Comparison of ENCODE assay signal across 27 cellular contexts in genomic region chr15:35533130-35534110, GRCh38. TPM values are rescaled to one million over a fixed set of nuclear protein-coding genes. Genes with fewer than 3 reads are reported as not detected.
DNase-seq lines count a peak whose midpoint lies in the region; ATAC-seq and TF ChIP-seq lines count a peak whose summit lies in the region.
"Had no signal": no experiment of that assay in that cellular context is flagged by ENCODE, and none has a peak within 500 bp of the region (broad histone marks: within the 10 kb centered on the region; RNA-seq: fewer than 3 reads in every experiment).

No MANE protein-coding gene starts in this region.

- H3K36me3 ChIP-seq in breast epithelium (no peaks in the 10 kb centered on the region), adipocyte (ENCODE audit: control insufficient read depth, insufficient read depth, low read length, severe bottlenecking) (peaks cover 14% of the 10 kb centered on the region), left lung (no peaks in the 10 kb centered on the region)

- H3K4me1 ChIP-seq in breast epithelium = no peaks in the 10 kb centered on the region
- no peaks in the 10 kb centered on the region for H3K4me1 ChIP-seq in adipocyte (ENCODE audit: control insufficient read depth, insufficient read depth, low read length)
- H3K4me1 ChIP-seq in left lung = no peaks in the 10 kb centered on the region
- H3K4me1 ChIP-seq: gastroesophageal sphincter, HAP-1 had no signal

- no peak overlapping the region for H3K9ac ChIP-seq in adipocyte (ENCODE audit: low read length)

- H3K9me3 ChIP-seq in breast epithelium (no peaks in the 10 kb centered on the region), adipocyte (ENCODE audit: control insufficient read depth, low read length) (no peaks in the 10 kb centered on the region), left lung (peaks cover 0 to 5% of the 10 kb centered on the region in 2 donors)
- H3K9me3 ChIP-seq: gastroesophageal sphincter, HAP-1 had no signal

- CTCF ChIA-PET in MCF 10A (lab: Yijun Ruan, JAX) = interaction anchor here (0.6 to 0.7 kb wide), 3 partner anchors 12 to 238 kb away, joined by 3 to 6 read pairs (median 3); no protein-coding TSS in a partner anchor

- H3K27me3 Mint-ChIP-seq in MCF 10A (ENCODE audit: insufficient read depth, unreplicated experiment) = no peaks in the 10 kb centered on the region
- H3K27me3 Mint-ChIP-seq: activated CD4-positive, alpha-beta T cell treated with anti-CD3 and anti-CD28 coated beads, Interleukin-2, amount 10 ng/mL, durations not matched to agents 24 days and 14 days; activated naive CD4-positive, alpha-beta T cell treated with anti-CD3 and anti-CD28 coated beads, Interleukin-2, amount 10 ng/mL, durations not matched to agents 7 days and 5 days; naive thymus-derived CD8-positive, alpha-beta T cell; type B pancreatic cell had no signal

- POLR2A ChIA-PET in MCF 10A (lab: Yijun Ruan, JAX) = no interaction called here

- no peak for TF ChIP-seq POLR2A in breast epithelium (IDR thresholded peaks at IDR 0.05)

- intact Hi-C loops in MCF 10A (cut with micrococcal nuclease) (no loop called here), breast epithelium (cut with DNase I; ENCODE audit: low total_unique reads) (no loop called here), left lung (cut with DNase I) (no loop called here)

- H3K4me1 Mint-ChIP-seq in MCF 10A (ENCODE audit: insufficient read depth, unreplicated experiment) = peaks cover 5% of the 10 kb centered on the region
- H3K4me1 Mint-ChIP-seq: activated CD4-positive, alpha-beta T cell treated with anti-CD3 and anti-CD28 coated beads, Interleukin-2, amount 10 ng/mL, durations not matched to agents 24 days and 14 days; activated naive CD4-positive, alpha-beta T cell treated with anti-CD3 and anti-CD28 coated beads, Interleukin-2, amount 10 ng/mL, durations not matched to agents 7 days and 5 days had no signal

- H3K27me3 ChIP-seq in breast epithelium (no peaks in the 10 kb centered on the region), adipocyte (replicated peaks; ENCODE audit: control insufficient read depth, insufficient read depth, low read length) (no peaks in the 10 kb centered on the region), left lung (no peaks in the 10 kb centered on the region)
- H3K27me3 ChIP-seq: gastroesophageal sphincter had no signal

- no peak for DNase-seq in MCF 10A (ENCODE audit: unreplicated experiment)
- no peak for DNase-seq in breast epithelium (ENCODE audit: low spot score in 2 of 2)
- peak; percentile 11 for DNase-seq in adipocyte (ENCODE audit: low read depth)
- peak; percentile 31 for DNase-seq in fibroblast of the aortic adventitia (ENCODE audit: low read depth)
- DNase-seq in left lung = no peak
- no peak for DNase-seq in activated CD8-positive, alpha-beta memory T cell treated with anti-CD3 and anti-CD28 coated beads, Interleukin-2, amount 50 U/mL, for 4 hours
- DNase-seq: 8988T; activated CD4-positive, alpha-beta T cell treated with anti-CD3 and anti-CD28 coated beads, Interleukin-2, amount 10 ng/mL, durations not matched to agents 24 days and 14 days; activated naive CD4-positive, alpha-beta T cell treated with anti-CD3 and anti-CD28 coated beads, Interleukin-2, amount 10 ng/mL, durations not matched to agents 7 days and 5 days; activated T-cell treated with anti-CD3 and anti-CD28 coated beads, Interleukin-2, amount 50 U/mL, for 1 hour; CD8-positive, alpha-beta T cell; DND-41; effector CD4-positive, alpha-beta T cell; MV-4-11; naive thymus-derived CD8-positive, alpha-beta T cell; NCI-H2029; NCI-H510A; stimulated activated CD4-positive, alpha-beta T cell treated with anti-CD3 and anti-CD28 coated beads, Interleukin-12 subunit alpha, Interleukin-12 subunit beta, amount 100 ng/mL, for 4 hours; stimulated activated naive CD4-positive, alpha-beta T cell; T1000 had no signal

- H3K27ac ChIP-seq in breast epithelium (no peak overlapping the region), left lung (no peak overlapping the region)
- H3K27ac ChIP-seq: gastroesophageal sphincter had no signal

- H3K4me3 Mint-ChIP-seq in MCF 10A (ENCODE audit: unreplicated experiment) = no peak overlapping the region
- H3K4me3 Mint-ChIP-seq: activated CD4-positive, alpha-beta T cell treated with anti-CD3 and anti-CD28 coated beads, Interleukin-2, amount 10 ng/mL, durations not matched to agents 24 days and 14 days; activated naive CD4-positive, alpha-beta T cell treated with anti-CD3 and anti-CD28 coated beads, Interleukin-2, amount 10 ng/mL, durations not matched to agents 7 days and 5 days; CD8-positive, alpha-beta T cell; naive thymus-derived CD8-positive, alpha-beta T cell; type B pancreatic cell had no signal

- H3K9me3 Mint-ChIP-seq in MCF 10A (ENCODE audit: unreplicated experiment) = peaks cover 10% of the 10 kb centered on the region

- H3K27ac Mint-ChIP-seq in MCF 10A (ENCODE audit: low read depth, unreplicated experiment) = peak overlapping the region; percentile 62
- H3K27ac Mint-ChIP-seq: activated CD4-positive, alpha-beta T cell treated with anti-CD3 and anti-CD28 coated beads, Interleukin-2, amount 10 ng/mL, durations not matched to agents 24 days and 14 days; activated naive CD4-positive, alpha-beta T cell treated with anti-CD3 and anti-CD28 coated beads, Interleukin-2, amount 10 ng/mL, durations not matched to agents 7 days and 5 days; CD8-positive, alpha-beta T cell; naive thymus-derived CD8-positive, alpha-beta T cell; type B pancreatic cell had no signal

- H3K4me3 ChIP-seq in breast epithelium = no peak overlapping the region
- H3K4me3 ChIP-seq in adipocyte (ENCODE audit: low read length) = no peak overlapping the region
- H3K4me3 ChIP-seq in fibroblast of the aortic adventitia (ENCODE audit: low read depth, low read length) = no peak overlapping the region
- no peak overlapping the region for H3K4me3 ChIP-seq in left lung
- H3K4me3 ChIP-seq: gastroesophageal sphincter, GM12878, HAP-1, lung had no signal

- TF ChIP-seq CTCF in MCF 10A (IDR thresholded peaks at IDR 0.05; ENCODE audit: unreplicated experiment) = no peak
- TF ChIP-seq CTCF in breast epithelium (IDR thresholded peaks at IDR 0.05) = no peak
- no peak for TF ChIP-seq CTCF in fibroblast of the aortic adventitia (IDR thresholded peaks at IDR 0.05; ENCODE audit: insufficient read depth, low read length)
- no peak for TF ChIP-seq CTCF in left lung (IDR thresholded peaks at IDR 0.05)

- peaks cover 30% of the 10 kb centered on the region for H3K36me3 Mint-ChIP-seq in MCF 10A (ENCODE audit: insufficient read depth, unreplicated experiment)

- ATAC-seq in HG03342 (IDR thresholded peaks at IDR 0.05; ENCODE audit: unreplicated experiment) (no peak), left lung (no peak), GM21367 (IDR thresholded peaks at IDR 0.05; ENCODE audit: unreplicated experiment) (no peak)
- ATAC-seq: CD8-positive, alpha-beta T cell; gastroesophageal sphincter; GM12878; naive thymus-derived CD8-positive, alpha-beta T cell had no signal

- no TSS peak for BruUV-seq in MCF 10A (replicated peaks; lab: Mats Ljungman, UMichigan)

RNA-seq across cellular contexts. Expression of gene DPH6, which starts 12.5 kb away (rescaled TPM):
- 20.3 and 21.4 TPM in 2 replicates for total RNA-seq in MCF 10A (2022)
- total RNA-seq in breast epithelium = 10 to 100 TPM; 18.0 to 25.2 (median 20.8) TPM
- total RNA-seq in fibroblast of the aortic adventitia (ENCODE audit: low replicate concordance) = 23.3 and 51.3 TPM in 2 replicates
- 10 to 100 TPM in 1 of 2 donors, 1 to 10 TPM in 1; 9.8 to 13.0 TPM for total RNA-seq in left lung

Comparison
In these comparisons a context has a peak if more than half of its experiments do, and no peak if none do; other contexts are left out.
1. DNase-seq: peak in adipocyte (single experiment) and fibroblast of the aortic adventitia (single experiment); none in MCF 10A (single experiment), breast epithelium (0 of 2), left lung (0 of 2) and activated CD8-positive, alpha-beta memory T cell treated with anti-CD3 and anti-CD28 coated beads, Interleukin-2, amount 50 U/mL, for 4 hours (single experiment).